9 cellular contexts compared by ENCODE assay signal in genomic region chr6:16337280-16337975, GRCh38.
A peak's percentile ranks its signal among the peaks of the same experiment; 100 is the strongest.
DNase-seq lines count a peak whose midpoint lies in the region; ATAC-seq and TF ChIP-seq lines count a peak whose summit lies in the region.
"Had no signal": no experiment of that assay in that cellular context is flagged by ENCODE, and none has a peak within 500 bp of the region (broad histone marks: within the 10 kb centered on the region; RNA-seq: fewer than 3 reads in every experiment).

No MANE protein-coding gene starts in this region.

- H3K27ac Mint-ChIP-seq in activated T-cell treated with anti-CD3 and anti-CD28 coated beads, Interleukin-2, amount 50 U/mL, for 24 hours, result no peak overlapping the region
- H3K27ac Mint-ChIP-seq: naive thymus-derived CD4-positive, alpha-beta T cell had no signal

- no peaks in the 10 kb centered on the region for H3K9me3 Mint-ChIP-seq in activated T-cell treated with anti-CD3 and anti-CD28 coated beads, Interleukin-2, amount 50 U/mL, for 24 hours
- H3K9me3 Mint-ChIP-seq: naive thymus-derived CD4-positive, alpha-beta T cell had no signal

- H3K4me1 Mint-ChIP-seq in activated T-cell treated with anti-CD3 and anti-CD28 coated beads, Interleukin-2, amount 50 U/mL, for 24 hours (ENCODE audit: low read depth), result peaks cover 7% of the 10 kb centered on the region

- DNase-seq in NCI-H2171 treated with DMSO at 0.1 percent for 48 hours (lab: John Stamatoyannopoulos, UW), result peak; percentile 65
- DNase-seq in dorsolateral prefrontal cortex, result peak in 9 of 10 donors; percentile 51 to 78 (median 70)
- peak; percentile 66 for DNase-seq in medulla oblongata (ENCODE audit: extremely low spot score)
- DNase-seq in upper lobe of left lung, result peak; percentile 52 to 82
- DNase-seq in activated T-cell treated with anti-CD3 and anti-CD28 coated beads, Interleukin-2, amount 50 U/mL, for 24 hours, result no peak
- DNase-seq in COLO668 (lab: John Stamatoyannopoulos, UW; ENCODE audit: unreplicated experiment), result no peak
- DNase-seq: naive thymus-derived CD4-positive, alpha-beta T cell had no signal

- H3K4me1 ChIP-seq in upper lobe of left lung, result peaks cover 26 to 45% (median 32%) of the 10 kb centered on the region in 4 donors

- H3K4me3 Mint-ChIP-seq in activated T-cell treated with anti-CD3 and anti-CD28 coated beads, Interleukin-2, amount 50 U/mL, for 24 hours, result no peak overlapping the region
- H3K4me3 Mint-ChIP-seq: naive thymus-derived CD4-positive, alpha-beta T cell had no signal

- H3K27ac ChIP-seq in dorsolateral prefrontal cortex (peak overlapping the region in 3 of 59 donors; percentile 9 to 28 (median 12)), upper lobe of left lung (peak overlapping the region in 2 of 4 donors; percentile 4 to 13)
- H3K27ac ChIP-seq: SK-N-MC had no signal

- H3K4me3 ChIP-seq in dorsolateral prefrontal cortex, result no peak overlapping the region
- H3K4me3 ChIP-seq in upper lobe of left lung, result no peak overlapping the region
- H3K4me3 ChIP-seq: SK-N-MC had no signal

- H3K27me3 ChIP-seq in dorsolateral prefrontal cortex, result no peaks in the 10 kb centered on the region
- H3K27me3 ChIP-seq in upper lobe of left lung, result no peaks in the 10 kb centered on the region

- no peak for TF ChIP-seq POLR2A in upper lobe of left lung (IDR thresholded peaks at IDR 0.05)

- peak in 4 of 56 donors; percentile 4 to 38 (median 19) for TF ChIP-seq CTCF in dorsolateral prefrontal cortex (IDR thresholded peaks at IDR 0.05 in 54 of 56, conservative IDR thresholded peaks at IDR 0.05 in 2 of 56; ENCODE audit: low read depth in 1 of 56, partially characterized antibody in 56 of 56)
- no peak for TF ChIP-seq CTCF in upper lobe of left lung (IDR thresholded peaks at IDR 0.05)

- 52 to 53% methylated on average over 9 to 13 of the region's 13 CpGs for WGBS in upper lobe of left lung, 2 donors

- H3K36me3 Mint-ChIP-seq in activated T-cell treated with anti-CD3 and anti-CD28 coated beads, Interleukin-2, amount 50 U/mL, for 24 hours (ENCODE audit: low read depth), result peaks cover 5% of the 10 kb centered on the region

- no peaks in the 10 kb centered on the region for H3K27me3 Mint-ChIP-seq in activated T-cell treated with anti-CD3 and anti-CD28 coated beads, Interleukin-2, amount 50 U/mL, for 24 hours
- H3K27me3 Mint-ChIP-seq: naive thymus-derived CD4-positive, alpha-beta T cell had no signal

- intact Hi-C loops in dorsolateral prefrontal cortex (cut with DNase I), result loop anchor here in 1 of 2 donors (10.0 kb wide), 1 partner anchor 747 kb away; no protein-coding TSS in a partner anchor

- no peaks in the 10 kb centered on the region for H3K9me3 ChIP-seq in upper lobe of left lung

- ATAC-seq in upper lobe of left lung (ENCODE audit: low FRiP score in 2 of 2) (peak in 1 of 2 donors; percentile 83), GM21619 (IDR thresholded peaks at IDR 0.05; ENCODE audit: unreplicated experiment) (no peak)
- ATAC-seq: naive thymus-derived CD4-positive, alpha-beta T cell had no signal

- no peak for TF ChIP-seq EP300 in upper lobe of left lung (IDR thresholded peaks at IDR 0.05)

- no peaks in the 10 kb centered on the region for H3K36me3 ChIP-seq in upper lobe of left lung

Comparison
In these comparisons a context has a peak if more than half of its experiments do, and no peak if none do; other contexts are left out.
1. DNase-seq: peak in NCI-H2171 treated with DMSO at 0.1 percent for 48 hours (single experiment), dorsolateral prefrontal cortex (9 of 10), medulla oblongata (single experiment) and upper lobe of left lung (2 of 2); none in activated T-cell treated with anti-CD3 and anti-CD28 coated beads, Interleukin-2, amount 50 U/mL, for 24 hours (single experiment) and COLO668 (single experiment).